8 cellular contexts compared by ENCODE assay signal in the genomic region with DNA sequence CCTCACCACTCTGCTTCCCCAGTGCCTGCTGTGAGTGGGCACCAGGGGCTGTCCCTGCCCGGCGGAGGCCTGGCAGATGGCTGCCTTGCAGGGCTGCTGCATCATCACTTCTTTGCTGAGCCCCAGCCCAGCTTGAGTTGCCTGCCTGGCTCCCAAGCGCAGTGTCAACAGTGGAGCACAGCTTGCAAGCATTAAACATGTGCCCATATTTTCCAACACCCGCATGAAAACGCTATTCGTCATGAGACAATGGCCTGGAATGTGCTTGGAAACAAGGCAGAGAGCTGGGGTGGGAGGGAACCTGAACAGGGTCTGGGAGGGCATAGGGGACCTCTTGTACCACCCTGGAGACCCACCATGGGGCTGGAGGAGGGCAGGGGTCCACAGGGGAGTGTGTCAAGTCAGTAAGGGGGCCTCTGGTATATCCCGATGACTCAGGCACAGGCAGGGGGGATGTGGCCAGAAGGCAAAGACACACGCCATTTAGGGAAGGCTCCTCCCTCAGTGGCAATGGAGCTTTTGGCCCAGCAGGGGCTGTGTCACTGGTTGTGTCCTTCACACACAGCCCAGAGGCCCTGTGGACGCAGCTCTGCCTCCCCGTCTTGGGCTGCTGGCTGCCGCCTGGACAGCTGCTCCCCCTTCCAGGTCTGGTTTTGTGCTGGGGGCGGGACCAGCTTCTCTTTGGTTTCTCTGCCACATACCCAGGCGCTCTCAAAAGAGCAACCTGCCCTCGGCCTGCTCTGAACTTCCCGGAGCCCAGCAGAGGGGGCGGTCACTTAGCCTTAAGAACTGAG. TPM values are rescaled to one million over a fixed set of nuclear protein-coding genes. Genes with fewer than 3 reads are reported as not detected.
DNase-seq lines count a peak whose midpoint lies in the region; ATAC-seq and TF ChIP-seq lines count a peak whose summit lies in the region.

No MANE protein-coding gene starts in this region.

- H3K4me1 ChIP-seq in right atrium auricular region (peaks cover 0 to 78% of the 10 kb centered on the region in 2 donors), skeletal muscle satellite cell (ENCODE audit: control insufficient read depth, insufficient read depth, low read length) (peaks cover 93% of the 10 kb centered on the region)

- TF ChIP-seq CTCF in WERI-Rb-1 (IDR thresholded peaks at IDR 0.05; ENCODE audit: low read depth, low read length) (peak; percentile 58), right atrium auricular region (IDR thresholded peaks at IDR 0.05) (peak in 1 of 2 donors; percentile 30)

- peak overlapping the region; percentile 45 for H3K9ac ChIP-seq in skeletal muscle satellite cell (ENCODE audit: low read depth, low read length)

- H3K27ac ChIP-seq in WERI-Rb-1 (peak overlapping the region; percentile 61), right atrium auricular region (peak overlapping the region; percentile 83 to 85)

- DNase-seq in H4 (ENCODE audit: low spot score) (peak; percentile 83), WERI-Rb-1 (peak; percentile 71), right atrium auricular region (ENCODE audit: low spot score) (peak; percentile 83), GDM1 (lab: John Stamatoyannopoulos, UW) (no peak), NCI-H187 treated with DMSO at 0.1 percent for 48 hours (lab: John Stamatoyannopoulos, UW) (no peak), pons (ENCODE audit: low spot score) (no peak)

- no peaks in the 10 kb centered on the region for H3K9me3 ChIP-seq in WERI-Rb-1 (ENCODE audit: severe bottlenecking)
- H3K9me3 ChIP-seq in right atrium auricular region, result no peaks in the 10 kb centered on the region
- H3K9me3 ChIP-seq in skeletal muscle satellite cell (replicated peaks; ENCODE audit: low read length), result no peaks in the 10 kb centered on the region

- ATAC-seq in GM18873 (IDR thresholded peaks at IDR 0.05; ENCODE audit: low FRiP score, unreplicated experiment), result no peak

- H3K27me3 ChIP-seq in WERI-Rb-1 (ENCODE audit: insufficient read depth, low read depth, severe bottlenecking), result no peaks in the 10 kb centered on the region
- no peaks in the 10 kb centered on the region for H3K27me3 ChIP-seq in right atrium auricular region
- no peaks in the 10 kb centered on the region for H3K27me3 ChIP-seq in skeletal muscle satellite cell (ENCODE audit: control insufficient read depth, insufficient read depth, low read length)

- H3K4me3 ChIP-seq in WERI-Rb-1 (ENCODE audit: low read depth, low read length), result no peak overlapping the region
- no peak overlapping the region for H3K4me3 ChIP-seq in right atrium auricular region
- peak overlapping the region; percentile 3 for H3K4me3 ChIP-seq in skeletal muscle satellite cell (ENCODE audit: low read length)

- H3K36me3 ChIP-seq in WERI-Rb-1 (peaks cover 12% of the 10 kb centered on the region), right atrium auricular region (no peaks in the 10 kb centered on the region), skeletal muscle satellite cell (ENCODE audit: insufficient read depth, low read length) (peaks cover 4% of the 10 kb centered on the region)

- peak overlapping the region; percentile 22 for H3K4me2 ChIP-seq in skeletal muscle satellite cell (ENCODE audit: low read length)

RNA-seq across cellular contexts. Expression of a gene that starts 17.4 kb away (rescaled TPM):
- total RNA-seq in H4 (2014; rRNA removed; shearing (Covaris generic)), result 8.6 and 13.9 TPM in 2 replicates
- 10 to 100 TPM; 35.3 to 44.7 TPM for total RNA-seq in right atrium auricular region
- total RNA-seq in skeletal muscle satellite cell (2012; rRNA removed), result 17.0 and 25.6 TPM in 2 replicates

RNA-seq across cellular contexts. Expression of a gene that starts 56.9 kb away (rescaled TPM):
- not detected in 2 replicates for total RNA-seq in H4 (2014; rRNA removed; shearing (Covaris generic))
- total RNA-seq in right atrium auricular region, result 1 to 10 TPM in 1 of 2 donors, under 1 TPM in 1; 0.39 to 2.2 TPM
- total RNA-seq in skeletal muscle satellite cell (2012; rRNA removed), result 0.51 and 1.5 TPM in 2 replicates

Comparison
In these comparisons a context has a peak if more than half of its experiments do, and no peak if none do; other contexts are left out.
1. DNase-seq: peak in H4 (single experiment), WERI-Rb-1 (single experiment) and right atrium auricular region (single experiment); none in GDM1 (single experiment), NCI-H187 treated with DMSO at 0.1 percent for 48 hours (single experiment) and pons (single experiment).